ENCODE assay signal across 11 cellular contexts in genomic region chr19:46678110-46678732, GRCh38. TPM values are rescaled to one million over a fixed set of nuclear protein-coding genes. Genes with fewer than 3 reads are reported as not detected.
DNase-seq lines count a peak whose midpoint lies in the region; ATAC-seq and TF ChIP-seq lines count a peak whose summit lies in the region.
"Had no signal": no experiment of that assay in that cellular context is flagged by ENCODE, and none has a peak within 500 bp of the region (broad histone marks: within the 10 kb centered on the region; RNA-seq: fewer than 3 reads in every experiment).

No MANE protein-coding gene starts in this region.

- no peak overlapping the region for H3K4me3 ChIP-seq in upper lobe of left lung
- no peak overlapping the region for H3K4me3 ChIP-seq in testis
- H3K4me3 ChIP-seq: BLaER1 had no signal

- peaks cover 12 to 100% (median 77%) of the 10 kb centered on the region in 4 donors for H3K36me3 ChIP-seq in upper lobe of left lung
- H3K36me3 ChIP-seq in testis (ENCODE audit: low read depth, missing control alignments): no peaks in the 10 kb centered on the region

- no peaks in the 10 kb centered on the region for H3K4me1 ChIP-seq in upper lobe of left lung
- H3K4me1 ChIP-seq in testis: no peaks in the 10 kb centered on the region
- H3K4me1 ChIP-seq: BLaER1 had no signal

- H3K27ac ChIP-seq in upper lobe of left lung (no peak overlapping the region), testis (no peak overlapping the region)
- H3K27ac ChIP-seq: BLaER1 had no signal

- TF ChIP-seq CTCF in upper lobe of left lung (IDR thresholded peaks at IDR 0.05) (no peak), testis (IDR thresholded peaks at IDR 0.05) (no peak)

- ATAC-seq in left cardiac atrium (peak; percentile 27 to 60), Right ventricle myocardium superior (ENCODE audit: poor library complexity) (no peak), upper lobe of left lung (ENCODE audit: low FRiP score in 2 of 2) (peak; percentile 31 to 41), GM21619 (IDR thresholded peaks at IDR 0.05; ENCODE audit: unreplicated experiment) (no peak)

- TF ChIP-seq EP300 in upper lobe of left lung (IDR thresholded peaks at IDR 0.05): no peak

- intact Hi-C loops in left cardiac atrium (cut with DNase I) (no loop called here), Right ventricle myocardium superior (cut with DNase I) (no loop called here), testis (cut with DNase I; ENCODE audit: low total_unique reads) (no loop called here)

- no peaks in the 10 kb centered on the region for H3K27me3 ChIP-seq in upper lobe of left lung
- H3K27me3 ChIP-seq in testis: no peaks in the 10 kb centered on the region
- H3K27me3 ChIP-seq: BLaER1 had no signal

- DNase-seq in left cardiac atrium: peak; percentile 40
- no peak for DNase-seq in Right ventricle myocardium superior
- peak; percentile 20 for DNase-seq in activated CD8-positive, alpha-beta memory T cell treated with anti-CD3 and anti-CD28 coated beads, Interleukin-2, amount 50 U/mL, for 24 hours (ENCODE audit: extremely low read depth)
- peak; percentile 71 for DNase-seq in islet precursor cell
- DNase-seq in upper lobe of left lung: peak in 1 of 2 donors; percentile 74
- DNase-seq in testis: no peak
- no peak for DNase-seq in cerebellar nuclear complex (lab: John Stamatoyannopoulos, UW)

- TF ChIP-seq POLR2A in upper lobe of left lung (IDR thresholded peaks at IDR 0.05) (no peak), testis (IDR thresholded peaks at IDR 0.05) (no peak)

- 78 to 89% methylated on average over 9 to 26 of the region's 26 CpGs for WGBS in upper lobe of left lung, 2 donors
- WGBS in testis, 2 donors: 88 to 92% methylated on average over 4 to 26 of the region's 26 CpGs

- H3K9me3 ChIP-seq in upper lobe of left lung (no peaks in the 10 kb centered on the region), testis (no peaks in the 10 kb centered on the region)
- H3K9me3 ChIP-seq: BLaER1 had no signal

RNA-seq across cellular contexts. Expression of gene DACT3, which starts 17.2 kb away (rescaled TPM):
- total RNA-seq in left cardiac atrium (10 to 100 TPM; 15.1 to 15.4 TPM), Right ventricle myocardium superior (15.2 TPM), upper lobe of left lung (10 to 100 TPM in 2 of 6 donors, 1 to 10 TPM in 4; 1.8 to 12.0 (median 4.0) TPM), testis (10 to 100 TPM; 17.2 to 30.6 TPM)
- 19.8 TPM for polyA plus RNA-seq in testis (ENCODE audit: insufficient read depth, low read depth, low replicate concordance)

RNA-seq across cellular contexts. Expression of gene PRKD2, which starts 38.7 kb away (rescaled TPM):
- total RNA-seq in left cardiac atrium (10 to 100 TPM; 14.9 to 18.0 TPM), Right ventricle myocardium superior (10.1 TPM), upper lobe of left lung (10 to 100 TPM; 25.2 to 65.4 (median 50.3) TPM), testis (10 to 100 TPM; 25.6 to 35.4 TPM)
- 22.6 TPM for polyA plus RNA-seq in testis (ENCODE audit: insufficient read depth, low read depth, low replicate concordance)

RNA-seq across cellular contexts. Expression of gene GNG8, which starts 42.2 kb away (rescaled TPM):
- total RNA-seq in left cardiac atrium (1 to 10 TPM in 1 of 2 donors, not detected in 1; 5.2 TPM), Right ventricle myocardium superior (not detected), upper lobe of left lung (not detected), testis (not detected)
- not detected for polyA plus RNA-seq in testis (ENCODE audit: insufficient read depth, low read depth, low replicate concordance)
- total RNA-seq: fibroblast of lung, M059J had no signal
- polyA plus RNA-seq: fibroblast of lung had no signal

RNA-seq across cellular contexts. Expression of gene PTGIR, which starts 53.3 kb away (rescaled TPM):
- total RNA-seq in left cardiac atrium (10 to 100 TPM in 1 of 2 donors, 1 to 10 TPM in 1; 5.5 to 14.8 TPM), Right ventricle myocardium superior (2.6 TPM), upper lobe of left lung (10 to 100 TPM in 3 of 6 donors, 1 to 10 TPM in 3; 6.4 to 26.0 (median 11.1) TPM), testis (under 1 TPM; 0.63 to 0.87 TPM)
- polyA plus RNA-seq in testis (ENCODE audit: insufficient read depth, low read depth, low replicate concordance): 1.0 TPM

Comparison
In these comparisons a context has a peak if more than half of its experiments do, and no peak if none do; other contexts are left out.
1. ATAC-seq: peak in left cardiac atrium (2 of 2) and upper lobe of left lung (2 of 2); none in Right ventricle myocardium superior (single experiment) and GM21619 (single experiment).
2. DNase-seq: peak in left cardiac atrium (single experiment), activated CD8-positive, alpha-beta memory T cell treated with anti-CD3 and anti-CD28 coated beads, Interleukin-2, amount 50 U/mL, for 24 hours (single experiment) and islet precursor cell (single experiment); none in Right ventricle myocardium superior (single experiment), testis (single experiment) and cerebellar nuclear complex (0 of 2).